ENCODE assay signal across 2 cellular contexts in the genomic region with DNA sequence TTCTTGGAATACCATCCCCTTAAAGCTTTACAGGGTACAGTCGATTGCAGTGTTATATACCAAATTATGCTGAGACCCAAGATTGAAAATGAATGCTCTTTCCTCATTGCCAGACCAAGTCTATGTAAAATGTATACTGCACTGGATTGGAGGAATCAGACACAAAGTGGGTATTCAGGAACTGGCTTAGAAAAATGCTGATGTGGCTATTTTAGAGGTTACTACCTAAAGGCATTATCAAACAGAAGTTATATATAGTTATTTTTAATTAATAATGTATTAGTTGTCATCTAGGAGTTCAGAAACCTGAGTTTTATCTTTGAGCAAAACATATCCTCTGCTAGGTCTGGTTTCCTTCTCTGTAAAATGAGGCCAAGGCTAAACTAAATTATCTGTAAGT.
TF ChIP-seq lines count a peak whose summit lies in the region.

No MANE protein-coding gene starts in this region.

TF ChIP-seq in HepG2, 621 proteins besides CTCF, POLR2A, EP300 and RAD21:
- TF ChIP-seq ESRRA (CRISPR knock-in tag; IDR thresholded peaks at IDR 0.05; ENCODE audit: low read depth) (no peak), ZNF446 (CRISPR knock-in tag; IDR thresholded peaks at IDR 0.05) (no peak), CBX1 (IDR thresholded peaks at IDR 0.05; ENCODE audit: low read depth) (no peak), HCFC1 (IDR thresholded peaks at IDR 0.05; ENCODE audit: low read depth, low read length) (no peak), MAFK (conservative IDR thresholded peaks at IDR 0.05 in 1 of 2, IDR thresholded peaks at IDR 0.05 in 1 of 2; ENCODE audit: low read length in 2 of 2) (peak; percentile 99), SMARCE1 (IDR thresholded peaks at IDR 0.05; ENCODE audit: borderline replicate concordance) (no peak), MAFF (IDR thresholded peaks at IDR 0.05; ENCODE audit: low read depth, low read length) (peak; percentile 99)

TF ChIP-seq in SK-N-SH treated with all-trans-retinoic acid at 6 μM for 48 hours, 23 proteins besides CTCF, POLR2A, EP300 and RAD21:
- TF ChIP-seq TOX (CRISPR knock-in tag; IDR thresholded peaks at IDR 0.05; ENCODE audit: borderline replicate concordance) (no peak), ZC3H10 (CRISPR knock-in tag; IDR thresholded peaks at IDR 0.05) (no peak), RARB (CRISPR knock-in tag; IDR thresholded peaks at IDR 0.05) (no peak), ZNF70 (CRISPR knock-in tag; IDR thresholded peaks at IDR 0.05) (no peak), OSR1 (CRISPR knock-in tag; IDR thresholded peaks at IDR 0.05) (no peak), ZFP30 (CRISPR knock-in tag; IDR thresholded peaks at IDR 0.05) (no peak), ARNTL (CRISPR knock-in tag; IDR thresholded peaks at IDR 0.05; ENCODE audit: borderline replicate concordance, low read depth) (no peak), ZFP3 (CRISPR knock-in tag; IDR thresholded peaks at IDR 0.05) (no peak), ZNF8 (CRISPR knock-in tag; IDR thresholded peaks at IDR 0.05) (no peak), SNAI2 (CRISPR knock-in tag; IDR thresholded peaks at IDR 0.05) (no peak), GLIS3 (CRISPR knock-in tag; IDR thresholded peaks at IDR 0.05) (no peak), TSHZ2 (CRISPR knock-in tag; IDR thresholded peaks at IDR 0.05) (no peak), ZNF565 (CRISPR knock-in tag; conservative IDR thresholded peaks at IDR 0.05; ENCODE audit: low read depth) (no peak), PPARA (CRISPR knock-in tag; IDR thresholded peaks at IDR 0.05; ENCODE audit: borderline replicate concordance) (no peak), ISL1 (CRISPR knock-in tag; IDR thresholded peaks at IDR 0.05) (no peak), BACH2 (CRISPR knock-in tag; IDR thresholded peaks at IDR 0.05; ENCODE audit: borderline replicate concordance) (no peak)
- TF ChIP-seq, protein P1, sequence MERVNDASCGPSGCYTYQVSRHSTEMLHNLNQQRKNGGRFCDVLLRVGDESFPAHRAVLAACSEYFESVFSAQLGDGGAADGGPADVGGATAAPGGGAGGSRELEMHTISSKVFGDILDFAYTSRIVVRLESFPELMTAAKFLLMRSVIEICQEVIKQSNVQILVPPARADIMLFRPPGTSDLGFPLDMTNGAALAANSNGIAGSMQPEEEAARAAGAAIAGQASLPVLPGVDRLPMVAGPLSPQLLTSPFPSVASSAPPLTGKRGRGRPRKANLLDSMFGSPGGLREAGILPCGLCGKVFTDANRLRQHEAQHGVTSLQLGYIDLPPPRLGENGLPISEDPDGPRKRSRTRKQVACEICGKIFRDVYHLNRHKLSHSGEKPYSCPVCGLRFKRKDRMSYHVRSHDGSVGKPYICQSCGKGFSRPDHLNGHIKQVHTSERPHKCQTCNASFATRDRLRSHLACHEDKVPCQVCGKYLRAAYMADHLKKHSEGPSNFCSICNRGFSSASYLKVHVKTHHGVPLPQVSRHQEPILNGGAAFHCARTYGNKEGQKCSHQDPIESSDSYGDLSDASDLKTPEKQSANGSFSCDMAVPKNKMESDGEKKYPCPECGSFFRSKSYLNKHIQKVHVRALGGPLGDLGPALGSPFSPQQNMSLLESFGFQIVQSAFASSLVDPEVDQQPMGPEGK (CRISPR knock-in tag; IDR thresholded peaks at IDR 0.05; ENCODE audit: borderline replicate concordance) = no peak
- TF ChIP-seq, protein P2, sequence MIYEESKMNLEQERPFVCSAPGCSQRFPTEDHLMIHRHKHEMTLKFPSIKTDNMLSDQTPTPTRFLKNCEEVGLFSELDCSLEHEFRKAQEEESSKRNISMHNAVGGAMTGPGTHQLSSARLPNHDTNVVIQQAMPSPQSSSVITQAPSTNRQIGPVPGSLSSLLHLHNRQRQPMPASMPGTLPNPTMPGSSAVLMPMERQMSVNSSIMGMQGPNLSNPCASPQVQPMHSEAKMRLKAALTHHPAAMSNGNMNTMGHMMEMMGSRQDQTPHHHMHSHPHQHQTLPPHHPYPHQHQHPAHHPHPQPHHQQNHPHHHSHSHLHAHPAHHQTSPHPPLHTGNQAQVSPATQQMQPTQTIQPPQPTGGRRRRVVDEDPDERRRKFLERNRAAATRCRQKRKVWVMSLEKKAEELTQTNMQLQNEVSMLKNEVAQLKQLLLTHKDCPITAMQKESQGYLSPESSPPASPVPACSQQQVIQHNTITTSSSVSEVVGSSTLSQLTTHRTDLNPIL (CRISPR knock-in tag; IDR thresholded peaks at IDR 0.05; ENCODE audit: low read depth) = no peak
- TF ChIP-seq, protein P3, sequence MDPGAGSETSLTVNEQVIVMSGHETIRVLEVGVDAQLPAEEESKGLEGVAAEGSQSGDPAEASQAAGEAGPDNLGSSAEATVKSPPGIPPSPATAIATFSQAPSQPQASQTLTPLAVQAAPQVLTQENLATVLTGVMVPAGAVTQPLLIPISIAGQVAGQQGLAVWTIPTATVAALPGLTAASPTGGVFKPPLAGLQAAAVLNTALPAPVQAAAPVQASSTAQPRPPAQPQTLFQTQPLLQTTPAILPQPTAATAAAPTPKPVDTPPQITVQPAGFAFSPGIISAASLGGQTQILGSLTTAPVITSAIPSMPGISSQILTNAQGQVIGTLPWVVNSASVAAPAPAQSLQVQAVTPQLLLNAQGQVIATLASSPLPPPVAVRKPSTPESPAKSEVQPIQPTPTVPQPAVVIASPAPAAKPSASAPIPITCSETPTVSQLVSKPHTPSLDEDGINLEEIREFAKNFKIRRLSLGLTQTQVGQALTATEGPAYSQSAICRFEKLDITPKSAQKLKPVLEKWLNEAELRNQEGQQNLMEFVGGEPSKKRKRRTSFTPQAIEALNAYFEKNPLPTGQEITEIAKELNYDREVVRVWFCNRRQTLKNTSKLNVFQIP (CRISPR knock-in tag; IDR thresholded peaks at IDR 0.05; ENCODE audit: borderline replicate concordance, low read depth) = no peak
